ENCODE assay signal across 6 cellular contexts in the genomic region with DNA sequence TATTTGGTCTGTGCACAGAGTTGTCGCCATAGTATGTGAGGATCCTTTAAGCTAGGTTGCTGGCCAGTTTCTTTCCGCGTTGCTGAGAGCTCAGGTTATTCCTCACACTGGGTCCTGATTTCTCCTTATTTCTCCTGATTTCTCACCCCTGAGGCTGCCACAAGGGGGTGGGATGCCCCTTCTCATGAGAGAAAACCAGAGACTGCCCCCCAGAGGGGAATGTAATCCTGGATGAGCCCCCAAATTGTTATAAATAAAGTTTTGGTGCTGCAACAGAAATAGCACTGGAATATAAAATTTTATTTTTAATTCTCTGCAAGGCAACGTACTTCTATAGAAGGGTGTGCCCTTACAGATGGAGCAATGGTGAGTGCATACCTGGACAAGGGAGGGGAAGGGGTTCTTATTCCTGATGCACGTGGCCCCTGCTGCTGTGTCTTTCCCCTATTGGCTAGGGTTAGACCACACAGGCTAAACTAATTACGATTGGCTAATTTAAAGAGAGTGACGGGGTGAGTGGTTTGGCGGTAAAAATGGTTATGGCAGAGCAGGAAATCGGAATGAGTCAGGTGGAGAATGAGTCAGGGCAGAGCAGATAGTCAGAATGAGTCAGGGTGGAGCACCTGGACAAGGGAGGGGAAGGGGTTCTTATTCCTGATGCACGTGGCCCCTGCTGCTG.
DNase-seq lines count a peak whose midpoint lies in the region; ATAC-seq, FAIRE-seq and TF ChIP-seq lines count a peak whose summit lies in the region.
"Not testable (repeated sequence)": the region's sequence is repeated elsewhere in the genome, so short reads cannot be mapped to it uniquely, and the experiment has no call there.

No MANE protein-coding gene starts in this region.

- not testable (repeated sequence) for H3K9me3 ChIP-seq in HCT116 (ENCODE audit: control insufficient read depth in 1 of 2, insufficient read depth in 1 of 2, low read depth in 1 of 2, low read length in 2 of 2); HepG2 (ENCODE audit: low read length)
- peaks cover 13 to 14% of the 10 kb centered on the region in 2 experiments for H3K9me3 ChIP-seq in H1 (ENCODE audit: insufficient read depth in 2 of 2, low read depth in 1 of 2, low read length in 1 of 2)

- not testable (repeated sequence) for TF ChIP-seq POLR2A in HCT116 (IDR thresholded peaks at IDR 0.05; ENCODE audit: borderline replicate concordance, extremely low read depth, insufficient read depth, insufficient read length); H1 (IDR thresholded peaks at IDR 0.05; ENCODE audit: control extremely low read depth in 1 of 2, low read depth in 2 of 2, low read length in 2 of 2); HepG2 (IDR thresholded peaks at IDR 0.05; ENCODE audit: insufficient read depth in 1 of 2, low read depth in 2 of 2, low read length in 2 of 2)

- H3K4me1 ChIP-seq in HCT116 (ENCODE audit: control insufficient read depth in 1 of 2, insufficient read depth in 2 of 2, low read length in 2 of 2), result peaks cover 60 to 91% of the 10 kb centered on the region in 2 experiments
- H3K4me1 ChIP-seq in H1 (replicated peaks in 1 of 4; ENCODE audit: control insufficient read depth in 3 of 4, insufficient read depth in 4 of 4, low read length in 3 of 4), result peaks cover 8 to 23% (median 18%) of the 10 kb centered on the region in 4 experiments; a peak in 6 of 7 replicates
- H3K4me1 ChIP-seq in HepG2 (ENCODE audit: insufficient read depth, low read length), result not testable (repeated sequence)

- H3K4me3 ChIP-seq in HCT116 (replicated peaks in 1 of 2; ENCODE audit: low read depth in 1 of 2, low read length in 2 of 2), result peak overlapping the region; percentile 41 to 48
- not testable (repeated sequence) for H3K4me3 ChIP-seq in H1 (ENCODE audit: extremely low read depth in 1 of 4, insufficient read depth in 2 of 4, low read depth in 3 of 4, low read length in 4 of 4); HepG2 (replicated peaks in 1 of 3; ENCODE audit: insufficient read depth in 1 of 3, low read depth in 2 of 3, low read length in 3 of 3)

- H3K9ac ChIP-seq in HCT116 (ENCODE audit: low read length), result peak overlapping the region; percentile 68
- not testable (repeated sequence) for H3K9ac ChIP-seq in H1 (replicated peaks in 1 of 4; ENCODE audit: extremely low read depth in 1 of 4, low read depth in 3 of 4, low read length in 3 of 4); HepG2 (ENCODE audit: insufficient read depth, low read depth, low read length)

- WGBS in H1 (ENCODE audit: extremely low coverage in 1 of 2, insufficient coverage in 1 of 2, insufficient read length in 1 of 2, insufficient replicate concordance in 2 of 2, low coverage in 1 of 2, low lambda C conversion rate in 2 of 2, missing lambda C conversion rate in 1 of 2), 2 experiments, result 97% methylated on average over 10 of the region's 10 CpGs; no CpG with 5 or more reads in 1 of the 2 experiments
- WGBS in HepG2 (ENCODE audit: low lambda C conversion rate), result 79% methylated on average over 10 of the region's 10 CpGs

- DNase-seq in ELR (ENCODE audit: low read depth) (peak; percentile 22), HCT116 (ENCODE audit: low read depth, low spot score) (peak; percentile 96), RKO (ENCODE audit: low spot score) (peak; percentile 43), HepG2 (ENCODE audit: low spot score) (peak; percentile 13)
- DNase-seq in HTR-8/SVneo (ENCODE audit: insufficient read length, low spot score); H1 (ENCODE audit: low read depth in 1 of 2, low spot score in 2 of 2): not testable (repeated sequence)

- not testable (repeated sequence) for H3K56ac ChIP-seq in H1 (replicated peaks; ENCODE audit: insufficient read length, low read depth, low read length)

- H3K9me2 ChIP-seq in HCT116 (ENCODE audit: insufficient read depth), result not testable (repeated sequence)

- not testable (repeated sequence) for TF ChIP-seq EP300 in H1 (IDR thresholded peaks at IDR 0.05; ENCODE audit: borderline replicate concordance in 1 of 2, low read depth in 2 of 2, low read length in 2 of 2); HepG2 (IDR thresholded peaks at IDR 0.05; ENCODE audit: low read depth in 2 of 2, low read length in 2 of 2); HepG2 (CRISPR knock-in tag; IDR thresholded peaks at IDR 0.05; ENCODE audit: borderline replicate concordance)

- not testable (repeated sequence) for H4K5ac ChIP-seq in H1 (ENCODE audit: insufficient read length, low read depth, low read length)

- ATAC-seq in HCT116, result peak; percentile 61
- peak; percentile 61 for ATAC-seq in HepG2

- not testable (repeated sequence) for H2BK5ac ChIP-seq in H1 (ENCODE audit: low read depth, low read length)

- not testable (repeated sequence) for H3K4ac ChIP-seq in H1 (replicated peaks; ENCODE audit: insufficient read length, low read depth, low read length)

- H3K14ac ChIP-seq in H1 (ENCODE audit: insufficient read length), result not testable (repeated sequence)

- H3K23ac ChIP-seq in H1 (ENCODE audit: insufficient read length), result not testable (repeated sequence)

- peak overlapping the region; percentile 85 for H3K27ac ChIP-seq in HCT116 (ENCODE audit: low read depth, low read length)
- not testable (repeated sequence) for H3K27ac ChIP-seq in H1 (ENCODE audit: low read depth, low read length); HepG2 (ENCODE audit: extremely low read length, insufficient read depth, low read length)

- H4K20me1 ChIP-seq in HCT116 (ENCODE audit: insufficient read depth); H1 (replicated peaks in 1 of 2; ENCODE audit: control insufficient read depth in 1 of 2, insufficient read depth in 2 of 2, low read length in 2 of 2); HepG2 (ENCODE audit: insufficient read depth, low read length): not testable (repeated sequence)

- not testable (repeated sequence) for H3K27me3 ChIP-seq in HCT116 (ENCODE audit: insufficient read depth, low read length); H1 (replicated peaks in 1 of 4; ENCODE audit: control insufficient read depth in 3 of 4, extremely low read depth in 1 of 4, insufficient read depth in 3 of 4, low read length in 3 of 4); HepG2 (ENCODE audit: control insufficient read depth in 1 of 2, insufficient read depth in 2 of 2, low read length in 2 of 2)

- CTCF ChIA-PET in HCT116 (lab: Charles Lee), result not testable (repeated sequence)
- CTCF ChIA-PET in H1 (lab: Charles Lee; ENCODE audit: partially characterized antibody) (interaction anchor here (0.7 to 4.5 kb wide), 6 partner anchors 30 to 99 kb away, joined by 3 to 25 read pairs (median 4); no protein-coding TSS in a partner anchor), HepG2 (lab: Yijun Ruan, JAX; ENCODE audit: low intra/inter-chr PET ratio, low total read pairs) (interaction anchor here (0.7 to 1.2 kb wide), 3 partner anchors 78 to 105 kb away, joined by 3 to 4 read pairs (median 3); no protein-coding TSS in a partner anchor)

- not testable (repeated sequence) for H2AK5ac ChIP-seq in H1 (ENCODE audit: low read depth, low read length)

- in situ Hi-C loops in HepG2 (cut with HindIII; ENCODE audit: extremely low pct_ligation_motif_present, low pct_unique_long_range_greater_than_20kb), result not testable (repeated sequence)

- intact Hi-C loops in HCT116 (cut with micrococcal nuclease) (loop anchor here (1.0 kb wide), 1 partner anchor 27 kb away; no protein-coding TSS in a partner anchor), HepG2 (cut with micrococcal nuclease; ENCODE audit: unreplicated experiment) (loop anchor here (5.0 kb wide), 1 partner anchor 77 kb away; no protein-coding TSS in a partner anchor)

- peak; percentile 52 for FAIRE-seq in HTR-8/SVneo (lab: Jason Lieb, UNC)
- not testable (repeated sequence) for FAIRE-seq in H1 (lab: Jason Lieb, UNC); HepG2 (lab: Jason Lieb, UNC)

- not testable (repeated sequence) for H4K8ac ChIP-seq in H1 (ENCODE audit: extremely low read depth, insufficient read depth, low read length)

- not testable (repeated sequence) for H2BK12ac ChIP-seq in H1 (ENCODE audit: low read depth, low read length)

- not testable (repeated sequence) for H2AFZ ChIP-seq in HCT116 (ENCODE audit: low read depth, low read length, poor library complexity, severe bottlenecking); H1 (ENCODE audit: low read length); HepG2 (ENCODE audit: low read length)

- not testable (repeated sequence) for H3K18ac ChIP-seq in H1 (ENCODE audit: extremely low read depth, low read length)

- BruUV-seq in HCT116 (replicated peaks; lab: Mats Ljungman, UMichigan), result TSS peak; percentile 87
- not testable (repeated sequence) for BruUV-seq in HepG2 (replicated peaks; lab: Mats Ljungman, UMichigan)

- H4K91ac ChIP-seq in H1 (replicated peaks; ENCODE audit: insufficient read length, low read length), result not testable (repeated sequence)

- not testable (repeated sequence) for H3K36me3 ChIP-seq in HCT116 (ENCODE audit: control insufficient read depth in 1 of 2, insufficient read depth in 2 of 2, low read length in 2 of 2); HepG2 (replicated peaks in 1 of 2; ENCODE audit: control insufficient read depth in 1 of 2, insufficient read depth in 2 of 2, low read length in 2 of 2)
- H3K36me3 ChIP-seq in H1 (ENCODE audit: control insufficient read depth in 2 of 4, insufficient read depth in 4 of 4, low read length in 3 of 4), result peaks cover 0 to 16% (median 7%) of the 10 kb centered on the region in 4 experiments; a peak in 4 of 8 replicates

- H3K79me1 ChIP-seq in H1 (ENCODE audit: low read depth, low read length), result not testable (repeated sequence)

- POLR2A ChIA-PET in HCT116 (lab: Charles Lee), result interaction anchor here (0.7 kb wide), 1 partner anchor 26 kb away, joined by 4 read pairs; no protein-coding TSS in a partner anchor
- POLR2A ChIA-PET in H1 (lab: Charles Lee; ENCODE audit: partially characterized antibody); HepG2 (lab: Yijun Ruan, JAX): not testable (repeated sequence)

- not testable (repeated sequence) for H3K23me2 ChIP-seq in H1 (ENCODE audit: low read depth, low read length)

- peaks cover 59% of the 10 kb centered on the region for H3K79me2 ChIP-seq in HCT116 (ENCODE audit: insufficient read depth, low read length)
- H3K79me2 ChIP-seq in H1 (ENCODE audit: control insufficient read depth in 1 of 2, insufficient read depth in 2 of 2, low read length in 2 of 2), result peaks cover 0 to 61% of the 10 kb centered on the region in 2 experiments; a peak in 2 of 4 replicates
- H3K79me2 ChIP-seq in HepG2 (ENCODE audit: insufficient read depth, low read length), result not testable (repeated sequence)

- RAD21 ChIA-PET in HCT116 (lab: Charles Lee; ENCODE audit: low non-redundant PET in 1 of 2, low total read pairs in 2 of 2, uncharacterized antibody in 2 of 2, unreplicated experiment in 2 of 2), result not testable (repeated sequence)

- H2BK20ac ChIP-seq in H1 (ENCODE audit: low read length), result not testable (repeated sequence)

- H3K4me2 ChIP-seq in HCT116 (ENCODE audit: low read length), result peak overlapping the region; percentile 68
- not testable (repeated sequence) for H3K4me2 ChIP-seq in H1 (ENCODE audit: insufficient read depth in 1 of 2, low read depth in 2 of 2, low read length in 2 of 2); HepG2 (ENCODE audit: low read depth, low read length)

- TF ChIP-seq CTCF in HCT116 (IDR thresholded peaks at IDR 0.05 in 2 of 3, conservative IDR thresholded peaks at IDR 0.05 in 1 of 3; ENCODE audit: borderline replicate concordance in 1 of 3, insufficient read depth in 1 of 3, low read depth in 2 of 3, low read length in 2 of 3), result peak; percentile 16 to 81 (median 37); a peak in 5 of 6 replicates
- TF ChIP-seq CTCF in H1 (IDR thresholded peaks at IDR 0.05; ENCODE audit: control extremely low read depth in 1 of 3, insufficient read depth in 1 of 3, low read depth in 1 of 3, low read length in 3 of 3), result peak in 1 of 3 experiments; percentile 29; a peak in 1 of 4 replicates
- peak; percentile 40; the same call in 1 of the 2 replicates for TF ChIP-seq CTCF in HepG2 (CRISPR knock-in tag; IDR thresholded peaks at IDR 0.05)

- H2BK15ac ChIP-seq in H1 (ENCODE audit: low read length), result not testable (repeated sequence)

- TF ChIP-seq RAD21 in HCT116 (IDR thresholded peaks at IDR 0.05; ENCODE audit: low read depth), result peak; percentile 40
- TF ChIP-seq RAD21 in H1 (IDR thresholded peaks at IDR 0.05 in 1 of 2, conservative IDR thresholded peaks at IDR 0.05 in 1 of 2; ENCODE audit: low read depth in 2 of 2, low read length in 2 of 2), result peak; percentile 13 to 31; a peak in 2 of 4 replicates
- 0 out of 2 replicates have a peak, but pooled peaks have one; percentile 34 for TF ChIP-seq RAD21 in HepG2 (CRISPR knock-in tag; IDR thresholded peaks at IDR 0.05)

- H2BK120ac ChIP-seq in H1 (replicated peaks; ENCODE audit: low read depth, low read length), result not testable (repeated sequence)
